Comparison of ENCODE assay signal across 18 cellular contexts in the genomic region with DNA sequence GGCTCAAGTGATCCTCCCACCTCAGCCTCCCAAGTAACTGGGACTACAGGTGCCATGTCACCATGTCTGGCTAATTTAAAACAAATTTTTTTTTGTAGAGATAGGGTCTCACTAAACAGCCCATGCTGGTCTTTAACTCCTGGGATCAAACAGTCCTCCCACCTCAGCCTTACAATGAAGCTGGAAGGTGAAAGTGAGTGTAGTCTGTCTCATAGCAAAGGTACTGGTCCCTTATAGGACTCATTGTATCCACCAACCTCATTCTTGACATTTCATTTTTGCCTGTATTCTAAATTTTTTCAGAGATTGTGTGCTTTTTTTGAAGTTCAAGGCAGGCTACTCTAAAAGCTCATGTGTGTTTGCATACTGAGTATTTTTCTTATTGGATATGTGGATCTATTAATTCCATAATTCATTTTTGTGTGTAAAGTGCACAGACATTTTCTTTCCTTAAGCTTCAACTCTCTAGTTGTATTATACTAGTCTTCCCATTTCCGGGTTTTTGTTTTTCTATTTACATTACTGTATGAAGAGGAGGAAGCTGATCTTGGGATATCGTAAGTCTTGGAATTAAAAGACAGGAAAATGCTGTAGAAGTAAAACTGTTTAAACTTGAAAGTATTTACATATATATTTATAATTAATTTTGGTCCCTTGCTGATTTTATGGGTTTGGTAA. TPM values are rescaled to one million over a fixed set of nuclear protein-coding genes. Genes with fewer than 3 reads are reported as not detected.
DNase-seq lines count a peak whose midpoint lies in the region; ATAC-seq and TF ChIP-seq lines count a peak whose summit lies in the region.
"Had no signal": no experiment of that assay in that cellular context is flagged by ENCODE, and none has a peak within 500 bp of the region (broad histone marks: within the 10 kb centered on the region; RNA-seq: fewer than 3 reads in every experiment).

No MANE protein-coding gene starts in this region.

- no peak for DNase-seq in activated naive CD8-positive, alpha-beta T cell treated with anti-CD3 and anti-CD28 coated beads for 36 hours
- DNase-seq in dermis blood vessel endothelial cell, result peak; percentile 36
- no peak for DNase-seq in psoas muscle
- no peak for DNase-seq in SK-N-DZ (ENCODE audit: low spot score)
- DNase-seq: activated CD4-positive, CD25-positive, alpha-beta regulatory T cell; aorta; effector CD8-positive, alpha-beta T cell; esophagus squamous epithelium; KG1; NCI-H1092; NCI-H510A treated with DMSO at 0.1 percent for 48 hours; small intestine; stimulated activated CD4-positive, alpha-beta T cell treated with anti-CD3 and anti-CD28 coated beads, Interleukin-4, amount 100 ng/mL, for 1 hour had no signal

- ATAC-seq in GM18909 (IDR thresholded peaks at IDR 0.05; ENCODE audit: poor library complexity, unreplicated experiment) (no peak), psoas muscle (no peak)

- peaks cover 83% of the 10 kb centered on the region for H3K4me1 Mint-ChIP-seq in activated naive CD8-positive, alpha-beta T cell (ENCODE audit: low read depth)
- peaks cover 75% of the 10 kb centered on the region for H3K4me1 Mint-ChIP-seq in activated naive CD8-positive, alpha-beta T cell treated with anti-CD3 and anti-CD28 coated beads for 36 hours
- peaks cover 83% of the 10 kb centered on the region for H3K4me1 Mint-ChIP-seq in stimulated activated naive CD8-positive, alpha-beta T cell treated with anti-CD3 and anti-CD28 coated beads, Interleukin-15, Interleukin-2, amounts not matched to agents 100 ng/mL and 50 ng/mL, for 24 hours (ENCODE audit: low read depth)

- H3K36me3 ChIP-seq in OCI-LY1 (ENCODE audit: insufficient read depth, low read length) (peaks cover 7% of the 10 kb centered on the region; the same call in 1 of the 2 replicates), psoas muscle (ENCODE audit: insufficient read depth in 1 of 2, low read depth in 1 of 2) (no peaks in the 10 kb centered on the region)
- H3K36me3 ChIP-seq: esophagus squamous epithelium had no signal

- peaks cover 12% of the 10 kb centered on the region; the same call in 1 of the 2 replicates for H4K20me1 ChIP-seq in OCI-LY1 (ENCODE audit: insufficient read depth, low read length)

- no peak; the same call in 1 of the 2 replicates for TF ChIP-seq CTCF in OCI-LY1 (IDR thresholded peaks at IDR 0.05; ENCODE audit: low read length)
- no peak for TF ChIP-seq CTCF in psoas muscle (IDR thresholded peaks at IDR 0.05)

- H3K27me3 ChIP-seq in OCI-LY1 (ENCODE audit: insufficient read depth, low read length) (no peaks in the 10 kb centered on the region), psoas muscle (ENCODE audit: insufficient read depth in 3 of 3, low read length in 2 of 3) (no peaks in the 10 kb centered on the region)
- H3K27me3 ChIP-seq: esophagus squamous epithelium, neural progenitor cell had no signal

- no peaks in the 10 kb centered on the region for H3K9me3 Mint-ChIP-seq in activated naive CD8-positive, alpha-beta T cell (ENCODE audit: low read depth)
- peaks cover 4% of the 10 kb centered on the region for H3K9me3 Mint-ChIP-seq in activated naive CD8-positive, alpha-beta T cell treated with anti-CD3 and anti-CD28 coated beads for 36 hours
- H3K9me3 Mint-ChIP-seq in stimulated activated naive CD8-positive, alpha-beta T cell treated with anti-CD3 and anti-CD28 coated beads, Interleukin-15, Interleukin-2, amounts not matched to agents 100 ng/mL and 50 ng/mL, for 24 hours, result no peaks in the 10 kb centered on the region

- no peaks in the 10 kb centered on the region for H3K9me2 ChIP-seq in OCI-LY1 (ENCODE audit: low read depth, low read length)

- peaks cover 68% of the 10 kb centered on the region for H3K4me1 ChIP-seq in OCI-LY1 (ENCODE audit: insufficient read depth, low read length, severe bottlenecking)
- H3K4me1 ChIP-seq in psoas muscle, result peaks cover 73% of the 10 kb centered on the region

- intact Hi-C loops in psoas muscle (cut with DNase I), result no loop called here

- H3K36me3 Mint-ChIP-seq in activated naive CD8-positive, alpha-beta T cell, result peaks cover under 1% of the 10 kb centered on the region
- peaks cover 46% of the 10 kb centered on the region for H3K36me3 Mint-ChIP-seq in activated naive CD8-positive, alpha-beta T cell treated with anti-CD3 and anti-CD28 coated beads for 36 hours
- H3K36me3 Mint-ChIP-seq in stimulated activated naive CD8-positive, alpha-beta T cell treated with anti-CD3 and anti-CD28 coated beads, Interleukin-15, Interleukin-2, amounts not matched to agents 100 ng/mL and 50 ng/mL, for 24 hours (ENCODE audit: low read depth), result peaks cover 37% of the 10 kb centered on the region

- WGBS in psoas muscle, 3 donors, result 58 to 66% (median 65%) methylated on average over 2 of the region's 2 CpGs

- H3K27me3 Mint-ChIP-seq in activated naive CD8-positive, alpha-beta T cell, result no peaks in the 10 kb centered on the region
- H3K27me3 Mint-ChIP-seq in activated naive CD8-positive, alpha-beta T cell treated with anti-CD3 and anti-CD28 coated beads for 36 hours, result no peaks in the 10 kb centered on the region
- no peaks in the 10 kb centered on the region for H3K27me3 Mint-ChIP-seq in stimulated activated naive CD8-positive, alpha-beta T cell treated with anti-CD3 and anti-CD28 coated beads, Interleukin-15, Interleukin-2, amounts not matched to agents 100 ng/mL and 50 ng/mL, for 24 hours

- H2AFZ ChIP-seq in OCI-LY1 (ENCODE audit: low read length), result no peak overlapping the region
- H2AFZ ChIP-seq: neural progenitor cell had no signal

- 0 out of 2 replicates have a peak, but pooled peaks cover 4% of the 10 kb centered on the region for H3F3A ChIP-seq in OCI-LY1 (ENCODE audit: insufficient read depth, low read length)

- H3K9me3 ChIP-seq in OCI-LY1 (ENCODE audit: low read length) (no peaks in the 10 kb centered on the region), psoas muscle (no peaks in the 10 kb centered on the region)
- H3K9me3 ChIP-seq: esophagus squamous epithelium had no signal

- peak overlapping the region; percentile 14 for H3K27ac ChIP-seq in OCI-LY1 (ENCODE audit: low read depth, low read length, poor library complexity, severe bottlenecking)
- no peak overlapping the region for H3K27ac ChIP-seq in psoas muscle
- H3K27ac ChIP-seq: esophagus squamous epithelium, neural progenitor cell had no signal

- H3K79me2 ChIP-seq in OCI-LY1 (ENCODE audit: insufficient read depth, low read length), result peaks cover 100% of the 10 kb centered on the region

- peak overlapping the region; percentile 17; the same call in 1 of the 2 replicates for H3K4me2 ChIP-seq in OCI-LY1 (ENCODE audit: low read length)
- H3K4me2 ChIP-seq: neural progenitor cell had no signal

- peak overlapping the region; percentile 73 for H3K27ac Mint-ChIP-seq in activated naive CD8-positive, alpha-beta T cell
- H3K27ac Mint-ChIP-seq in activated naive CD8-positive, alpha-beta T cell treated with anti-CD3 and anti-CD28 coated beads for 36 hours, result no peak overlapping the region
- H3K27ac Mint-ChIP-seq in stimulated activated naive CD8-positive, alpha-beta T cell treated with anti-CD3 and anti-CD28 coated beads, Interleukin-15, Interleukin-2, amounts not matched to agents 100 ng/mL and 50 ng/mL, for 24 hours, result peak overlapping the region; percentile 56
- H3K27ac Mint-ChIP-seq: neural progenitor cell had no signal

- no peak overlapping the region for H3K9ac ChIP-seq in OCI-LY1 (ENCODE audit: low read length)
- H3K9ac ChIP-seq: neural progenitor cell had no signal

- H3K4me3 Mint-ChIP-seq in activated naive CD8-positive, alpha-beta T cell, result peak overlapping the region; percentile 8
- no peak overlapping the region for H3K4me3 Mint-ChIP-seq in activated naive CD8-positive, alpha-beta T cell treated with anti-CD3 and anti-CD28 coated beads for 36 hours
- no peak overlapping the region for H3K4me3 Mint-ChIP-seq in stimulated activated naive CD8-positive, alpha-beta T cell treated with anti-CD3 and anti-CD28 coated beads, Interleukin-15, Interleukin-2, amounts not matched to agents 100 ng/mL and 50 ng/mL, for 24 hours
- H3K4me3 Mint-ChIP-seq: neural progenitor cell had no signal

- H3K4me3 ChIP-seq in OCI-LY1 (ENCODE audit: low read depth, low read length, poor library complexity, severe bottlenecking) (no peak overlapping the region), psoas muscle (no peak overlapping the region)
- H3K4me3 ChIP-seq: neural progenitor cell had no signal

RNA-seq across cellular contexts. Expression of gene KMT2E, which starts 13.3 kb away (rescaled TPM):
- 10 to 100 TPM; 58.0 to 62.4 TPM for total RNA-seq in activated naive CD8-positive, alpha-beta T cell treated with anti-CD3 and anti-CD28 coated beads for 36 hours
- total RNA-seq in dermis blood vessel endothelial cell, result 155 and 160 TPM in 2 replicates
- total RNA-seq in psoas muscle, result 10 to 100 TPM; 24.0 to 40.9 (median 27.0) TPM
- 10 to 100 TPM in 1 of 3 donors, 1 to 10 TPM in 2; 6.2 to 18.1 (median 7.3) TPM for polyA plus RNA-seq in psoas muscle
- polyA plus RNA-seq in SK-N-DZ (2014; cell fraction: cytosol; rRNA removed), result 24.2 and 29.9 TPM in 2 replicates
- polyA plus RNA-seq in SK-N-DZ (2014; cell fraction: nucleus; rRNA removed), result 26.7 and 45.3 TPM in 2 replicates
